1 cellular context compared by ENCODE assay signal in the genomic region with DNA sequence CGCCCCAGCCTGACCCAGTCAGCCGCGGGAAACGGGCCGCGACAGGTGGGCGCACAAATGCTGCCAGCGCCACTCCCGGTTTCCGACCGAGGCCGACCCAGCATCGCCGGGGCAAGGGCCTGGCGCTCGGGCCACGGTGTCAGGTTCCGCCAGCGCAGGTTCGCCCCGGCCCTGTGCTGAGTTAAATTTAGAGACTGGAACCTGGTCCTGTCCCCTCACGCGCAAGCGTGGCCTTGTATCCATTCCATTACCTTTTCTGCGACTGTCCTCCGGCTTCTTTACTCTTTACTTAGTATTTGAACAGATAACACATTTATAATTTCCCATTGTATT.
TF ChIP-seq lines count a peak whose summit lies in the region.

No MANE protein-coding gene starts in this region.

TF ChIP-seq in A549, 52 proteins besides CTCF, POLR2A, EP300 and RAD21:
- TF ChIP-seq SMC3 (IDR thresholded peaks at IDR 0.05) (no peak), FOSL2 (IDR thresholded peaks at IDR 0.05) (no peak), FOSL2 (CRISPR knock-in tag; IDR thresholded peaks at IDR 0.05) (no peak), ZSCAN20 (CRISPR knock-in tag; IDR thresholded peaks at IDR 0.05) (no peak), EHMT2 (IDR thresholded peaks at IDR 0.05; ENCODE audit: low read depth) (no peak), RARB (CRISPR knock-in tag; IDR thresholded peaks at IDR 0.05) (no peak), GATA3 (IDR thresholded peaks at IDR 0.05; ENCODE audit: borderline replicate concordance) (no peak), CBX2 (IDR thresholded peaks at IDR 0.05; ENCODE audit: borderline replicate concordance, low read depth) (no peak), TFCP2L1 (CRISPR knock-in tag; IDR thresholded peaks at IDR 0.05) (no peak), NPAS2 (CRISPR knock-in tag; IDR thresholded peaks at IDR 0.05; ENCODE audit: borderline replicate concordance) (no peak), CBX8 (IDR thresholded peaks at IDR 0.05) (no peak), BHLHE40 (IDR thresholded peaks at IDR 0.05; ENCODE audit: low read depth, low read length) (no peak), HOXA7 (CRISPR knock-in tag; IDR thresholded peaks at IDR 0.05) (no peak), ESRRA (IDR thresholded peaks at IDR 0.05; ENCODE audit: borderline replicate concordance, low read length) (no peak), PHF8 (IDR thresholded peaks at IDR 0.05; ENCODE audit: borderline replicate concordance, low read depth) (no peak; the same call in 1 of the 2 replicates)
- TF ChIP-seq, protein P1, sequence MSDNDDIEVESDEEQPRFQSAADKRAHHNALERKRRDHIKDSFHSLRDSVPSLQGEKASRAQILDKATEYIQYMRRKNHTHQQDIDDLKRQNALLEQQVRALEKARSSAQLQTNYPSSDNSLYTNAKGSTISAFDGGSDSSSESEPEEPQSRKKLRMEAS (IDR thresholded peaks at IDR 0.05) = no peak
- TF ChIP-seq, protein P2, sequence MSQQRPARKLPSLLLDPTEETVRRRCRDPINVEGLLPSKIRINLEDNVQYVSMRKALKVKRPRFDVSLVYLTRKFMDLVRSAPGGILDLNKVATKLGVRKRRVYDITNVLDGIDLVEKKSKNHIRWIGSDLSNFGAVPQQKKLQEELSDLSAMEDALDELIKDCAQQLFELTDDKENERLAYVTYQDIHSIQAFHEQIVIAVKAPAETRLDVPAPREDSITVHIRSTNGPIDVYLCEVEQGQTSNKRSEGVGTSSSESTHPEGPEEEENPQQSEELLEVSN (IDR thresholded peaks at IDR 0.05; ENCODE audit: borderline replicate concordance, low read depth) = no peak
